ENCODE assay signal across 19 cellular contexts in the genomic region with DNA sequence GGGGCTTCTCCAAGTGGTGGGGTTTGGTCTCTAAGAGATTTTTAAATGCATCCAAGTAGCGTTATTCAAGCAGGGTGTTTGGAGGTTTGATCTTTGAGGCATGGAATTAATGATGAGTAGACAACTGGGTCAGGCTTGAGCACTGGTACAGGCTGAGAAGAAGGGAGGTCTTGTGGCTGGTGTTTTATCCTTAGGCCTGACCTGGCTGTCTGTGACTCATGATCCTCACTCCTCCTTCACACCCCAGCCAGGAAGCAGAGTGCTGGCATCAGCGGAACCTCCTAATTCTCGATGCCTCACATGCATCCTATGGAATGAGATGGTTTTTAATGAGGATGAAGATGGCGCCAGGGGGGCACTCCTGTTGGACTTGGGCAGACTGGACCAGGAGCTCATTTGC. TPM values are rescaled to one million over a fixed set of nuclear protein-coding genes. Genes with fewer than 3 reads are reported as not detected.
DNase-seq lines count a peak whose midpoint lies in the region; ATAC-seq and TF ChIP-seq lines count a peak whose summit lies in the region.
"Had no signal": no experiment of that assay in that cellular context is flagged by ENCODE, and none has a peak within 500 bp of the region (broad histone marks: within the 10 kb centered on the region; RNA-seq: fewer than 3 reads in every experiment).

No MANE protein-coding gene starts in this region.

- H3K4me1 Mint-ChIP-seq in activated CD4-positive, alpha-beta memory T cell treated with anti-CD3 and anti-CD28 coated beads for 36 hours (ENCODE audit: low read depth), result peaks cover 41% of the 10 kb centered on the region
- H3K4me1 Mint-ChIP-seq in activated CD4-positive, alpha-beta memory T cell treated with anti-CD3 and anti-CD28 coated beads, Interleukin-2, amount 10 ng/mL, durations not matched to agents 7 days and 5 days, result peaks cover 57% of the 10 kb centered on the region

- no peak for TF ChIP-seq CTCF in PC-9 (conservative IDR thresholded peaks at IDR 0.05)
- TF ChIP-seq CTCF in adrenal gland (IDR thresholded peaks at IDR 0.05), result no peak

- no peaks in the 10 kb centered on the region for H3K36me3 Mint-ChIP-seq in activated CD4-positive, alpha-beta memory T cell treated with anti-CD3 and anti-CD28 coated beads for 36 hours
- H3K36me3 Mint-ChIP-seq in activated CD4-positive, alpha-beta memory T cell treated with anti-CD3 and anti-CD28 coated beads, Interleukin-2, amount 10 ng/mL, durations not matched to agents 7 days and 5 days (ENCODE audit: low read depth), result peaks cover 20% of the 10 kb centered on the region
- no peaks in the 10 kb centered on the region for H3K36me3 Mint-ChIP-seq in activated naive CD4-positive, alpha-beta T cell treated with anti-CD3 and anti-CD28 coated beads, Interleukin-2, amount 50 U/mL, for 72 hours

- POLR2A ChIA-PET in activated CD4-positive, alpha-beta memory T cell treated with anti-CD3 and anti-CD28 coated beads for 36 hours (lab: Charles Lee), result no interaction called here
- POLR2A ChIA-PET in activated CD4-positive, alpha-beta memory T cell treated with anti-CD3 and anti-CD28 coated beads, Interleukin-2, amount 10 ng/mL, durations not matched to agents 7 days and 5 days (lab: Charles Lee), result interaction anchor here (2.5 kb wide), 1 partner anchor 16 kb away, joined by 11 read pairs; no protein-coding TSS in a partner anchor
- POLR2A ChIA-PET in PC-9 (lab: Charles Lee; ENCODE audit: unreplicated experiment), result no interaction called here

- 0 out of 2 replicates have a peak, but pooled peaks cover 9% of the 10 kb centered on the region for H3K79me2 ChIP-seq in PC-9 (ENCODE audit: low read depth)

- no peak overlapping the region for H3K27ac ChIP-seq in PC-9
- H3K27ac ChIP-seq in adrenal gland, result no peak overlapping the region

- no peak overlapping the region for H2AFZ ChIP-seq in PC-9

- DNase-seq in activated CD4-positive, alpha-beta memory T cell treated with anti-CD3 and anti-CD28 coated beads for 36 hours, result peak; percentile 25
- DNase-seq in activated CD4-positive, alpha-beta memory T cell treated with anti-CD3 and anti-CD28 coated beads, Interleukin-2, amount 10 ng/mL, durations not matched to agents 7 days and 5 days, result no peak
- no peak for DNase-seq in PC-9
- no peak for DNase-seq in Ammon's horn (ENCODE audit: low spot score)
- no peak for DNase-seq in adrenal gland
- DNase-seq in activated naive CD4-positive, alpha-beta T cell treated with anti-CD3 and anti-CD28 coated beads, Interleukin-2, amount 50 U/mL, for 72 hours (ENCODE audit: low spot score in 2 of 2), result no peak
- DNase-seq: 8988T, Caco-2, DMS153, EL, IMR-90, Karpas-422, NCI-H1105, NCI-H1694 treated with DMSO at 0.1 percent for 48 hours, NCI-H2107, NCI-H526 treated with DMSO at 0.1 percent for 48 hours, SIG-M5 had no signal

- TF ChIP-seq POLR2A in adrenal gland (IDR thresholded peaks at IDR 0.05), result no peak
- TF ChIP-seq POLR2A in GM18505 (IDR thresholded peaks at IDR 0.05; ENCODE audit: borderline replicate concordance, extremely low read depth, insufficient read depth, insufficient read length), result no peak

- CTCF ChIA-PET in activated CD4-positive, alpha-beta memory T cell treated with anti-CD3 and anti-CD28 coated beads for 36 hours (lab: Charles Lee), result interaction anchor here (0.6 to 2.7 kb wide), 4 partner anchors 16 to 78 kb away, joined by 3 to 10 read pairs (median 4); no protein-coding TSS in a partner anchor
- CTCF ChIA-PET in activated CD4-positive, alpha-beta memory T cell treated with anti-CD3 and anti-CD28 coated beads, Interleukin-2, amount 10 ng/mL, durations not matched to agents 7 days and 5 days (lab: Charles Lee), result interaction anchor here (1.2 to 1.8 kb wide), 2 partner anchors 17 to 60 kb away, joined by 3 to 4 read pairs; no protein-coding TSS in a partner anchor
- CTCF ChIA-PET in PC-9 (lab: Charles Lee), result no interaction called here

- no peaks in the 10 kb centered on the region for H3K9me2 ChIP-seq in PC-9 (ENCODE audit: insufficient read depth)

- H3K9me3 Mint-ChIP-seq in activated CD4-positive, alpha-beta memory T cell treated with anti-CD3 and anti-CD28 coated beads for 36 hours, result no peaks in the 10 kb centered on the region
- H3K9me3 Mint-ChIP-seq in activated CD4-positive, alpha-beta memory T cell treated with anti-CD3 and anti-CD28 coated beads, Interleukin-2, amount 10 ng/mL, durations not matched to agents 7 days and 5 days, result no peaks in the 10 kb centered on the region
- no peaks in the 10 kb centered on the region for H3K9me3 Mint-ChIP-seq in activated naive CD4-positive, alpha-beta T cell treated with anti-CD3 and anti-CD28 coated beads, Interleukin-2, amount 50 U/mL, for 72 hours

- H3K27me3 ChIP-seq in PC-9 (ENCODE audit: insufficient read depth, low read depth), result no peaks in the 10 kb centered on the region
- H3K27me3 ChIP-seq in adrenal gland, result peaks cover 3% of the 10 kb centered on the region

- H3K4me1 ChIP-seq in PC-9 (replicated peaks; ENCODE audit: insufficient read depth) (peaks cover 60% of the 10 kb centered on the region), adrenal gland (replicated peaks in 1 of 2) (peaks cover 0 to 5% of the 10 kb centered on the region in 2 donors)

- no peaks in the 10 kb centered on the region for H3K27me3 Mint-ChIP-seq in activated CD4-positive, alpha-beta memory T cell treated with anti-CD3 and anti-CD28 coated beads for 36 hours
- no peaks in the 10 kb centered on the region for H3K27me3 Mint-ChIP-seq in activated CD4-positive, alpha-beta memory T cell treated with anti-CD3 and anti-CD28 coated beads, Interleukin-2, amount 10 ng/mL, durations not matched to agents 7 days and 5 days

- intact Hi-C loops in activated CD4-positive, alpha-beta memory T cell treated with anti-CD3 and anti-CD28 coated beads for 36 hours (cut with micrococcal nuclease), result loop anchor here (5.0 to 10.0 kb wide), 3 partner anchors 56 to 282 kb away; partner anchors contain the start of genes AVPI1 and R3HCC1L
- intact Hi-C loops in PC-9 (cut with micrococcal nuclease; ENCODE audit: unreplicated experiment), result no loop called here
- intact Hi-C loops in adrenal gland (cut with DNase I), result no loop called here

- H3K36me3 ChIP-seq in PC-9 (ENCODE audit: low read depth) (no peaks in the 10 kb centered on the region), adrenal gland (replicated peaks in 1 of 2) (no peaks in the 10 kb centered on the region)

- no peak overlapping the region for H3K4me3 Mint-ChIP-seq in activated CD4-positive, alpha-beta memory T cell treated with anti-CD3 and anti-CD28 coated beads for 36 hours
- no peak overlapping the region for H3K4me3 Mint-ChIP-seq in activated CD4-positive, alpha-beta memory T cell treated with anti-CD3 and anti-CD28 coated beads, Interleukin-2, amount 10 ng/mL, durations not matched to agents 7 days and 5 days

- no peak overlapping the region for H3K27ac Mint-ChIP-seq in activated CD4-positive, alpha-beta memory T cell treated with anti-CD3 and anti-CD28 coated beads for 36 hours
- H3K27ac Mint-ChIP-seq in activated CD4-positive, alpha-beta memory T cell treated with anti-CD3 and anti-CD28 coated beads, Interleukin-2, amount 10 ng/mL, durations not matched to agents 7 days and 5 days, result no peak overlapping the region
- no peak overlapping the region for H3K27ac Mint-ChIP-seq in activated naive CD4-positive, alpha-beta T cell treated with anti-CD3 and anti-CD28 coated beads, Interleukin-2, amount 50 U/mL, for 72 hours

- 76 to 86% (median 81%) methylated on average over 3 to 4 of the region's 4 CpGs for WGBS in adrenal gland, 4 donors

- no peaks in the 10 kb centered on the region for H3K9me3 ChIP-seq in PC-9 (ENCODE audit: insufficient read depth, low read depth)
- no peaks in the 10 kb centered on the region for H3K9me3 ChIP-seq in adrenal gland (replicated peaks in 1 of 3)

- ATAC-seq in esophagus mucosa, result peak; percentile 30
- no peak for ATAC-seq in GM18505 (IDR thresholded peaks at IDR 0.05; ENCODE audit: unreplicated experiment)
- ATAC-seq in activated naive CD4-positive, alpha-beta T cell treated with anti-CD3 and anti-CD28 coated beads, Interleukin-2, amount 50 U/mL, for 72 hours, result no peak

- H4K20me1 ChIP-seq in PC-9 (ENCODE audit: insufficient read depth), result no peaks in the 10 kb centered on the region

- peaks cover 13% of the 10 kb centered on the region; the same call in 1 of the 2 replicates for H3F3A ChIP-seq in PC-9 (ENCODE audit: insufficient read depth, low read depth)

- peak overlapping the region; percentile 26; the same call in 1 of the 2 replicates for H3K4me2 ChIP-seq in PC-9

- BruUV-seq in PC-9 (replicated peaks; lab: Mats Ljungman, UMichigan), result no TSS peak

- H3K4me3 ChIP-seq in PC-9 (no peak overlapping the region), adrenal gland (no peak overlapping the region)

RNA-seq across cellular contexts. Expression of gene GOLGA7B, which starts 3.4 kb away (rescaled TPM):
- under 1 TPM; 0.86 to 0.87 TPM for total RNA-seq in activated CD4-positive, alpha-beta memory T cell treated with anti-CD3 and anti-CD28 coated beads for 36 hours
- 10 to 100 TPM; 10.5 to 11.2 TPM for total RNA-seq in activated CD4-positive, alpha-beta memory T cell treated with anti-CD3 and anti-CD28 coated beads, Interleukin-2, amount 10 ng/mL, durations not matched to agents 7 days and 5 days
- total RNA-seq in PC-9 (2021), result 0.90 and 1.1 TPM in 2 replicates
- 1.4 TPM for total RNA-seq in esophagus mucosa
- total RNA-seq in adrenal gland, result 1 to 10 TPM in 2 of 8 donors, under 1 TPM in 6; 0.06 to 2.2 (median 0.51) TPM
- polyA plus RNA-seq in adrenal gland, result 10 to 100 TPM in 1 of 3 donors, 1 to 10 TPM in 2; 1.8 to 20.3 (median 3.5) TPM
- under 1 TPM; 0.41 to 0.88 TPM for total RNA-seq in activated naive CD4-positive, alpha-beta T cell treated with anti-CD3 and anti-CD28 coated beads, Interleukin-2, amount 50 U/mL, for 72 hours
- total RNA-seq: IMR-90 had no signal
- polyA plus RNA-seq: IMR-90 had no signal
